1 cellular context compared by ENCODE assay signal in the genomic region with DNA sequence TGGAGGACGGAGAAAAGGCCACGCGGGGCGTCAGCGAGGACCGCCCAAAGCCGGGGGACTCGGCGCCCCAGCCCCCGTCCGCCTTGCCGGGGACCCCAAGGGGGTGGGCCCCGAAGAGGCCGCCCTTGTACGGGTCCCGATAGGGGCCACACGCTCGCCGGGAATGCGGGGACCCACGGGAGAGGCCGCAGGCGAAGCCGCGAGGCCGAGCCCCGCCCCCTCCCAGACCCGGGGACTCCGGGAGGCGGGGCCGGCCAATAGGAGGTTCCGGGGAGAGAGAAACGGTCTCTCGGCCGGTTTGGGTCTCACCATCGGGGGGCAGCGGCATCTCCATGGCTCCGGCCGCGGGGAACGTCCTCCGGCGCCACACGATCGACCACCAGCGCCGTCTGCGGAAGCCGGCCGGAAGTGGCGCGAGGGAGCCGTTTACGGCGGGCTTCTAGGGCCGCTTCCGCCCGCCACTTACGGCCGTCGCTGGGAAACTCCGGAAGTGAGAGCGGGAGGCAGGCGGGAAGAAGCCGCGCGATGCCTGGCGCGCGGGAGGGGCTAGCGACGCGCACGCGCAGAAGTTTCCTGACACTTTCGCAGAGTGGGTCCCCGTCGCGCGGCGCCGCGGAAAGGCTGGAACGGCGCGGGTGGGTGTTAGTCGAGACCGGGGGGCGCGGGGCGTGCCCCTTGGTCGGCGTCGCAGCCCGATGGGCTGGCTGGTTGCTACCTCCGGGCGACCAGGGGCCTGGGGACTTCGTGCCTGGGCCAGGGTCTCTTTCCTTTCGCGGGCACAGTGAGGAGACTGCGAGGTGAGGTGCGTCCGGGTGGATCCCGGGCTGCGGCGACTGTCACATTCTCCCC.
TF ChIP-seq lines count a peak whose summit lies in the region.

A gene with protein sequence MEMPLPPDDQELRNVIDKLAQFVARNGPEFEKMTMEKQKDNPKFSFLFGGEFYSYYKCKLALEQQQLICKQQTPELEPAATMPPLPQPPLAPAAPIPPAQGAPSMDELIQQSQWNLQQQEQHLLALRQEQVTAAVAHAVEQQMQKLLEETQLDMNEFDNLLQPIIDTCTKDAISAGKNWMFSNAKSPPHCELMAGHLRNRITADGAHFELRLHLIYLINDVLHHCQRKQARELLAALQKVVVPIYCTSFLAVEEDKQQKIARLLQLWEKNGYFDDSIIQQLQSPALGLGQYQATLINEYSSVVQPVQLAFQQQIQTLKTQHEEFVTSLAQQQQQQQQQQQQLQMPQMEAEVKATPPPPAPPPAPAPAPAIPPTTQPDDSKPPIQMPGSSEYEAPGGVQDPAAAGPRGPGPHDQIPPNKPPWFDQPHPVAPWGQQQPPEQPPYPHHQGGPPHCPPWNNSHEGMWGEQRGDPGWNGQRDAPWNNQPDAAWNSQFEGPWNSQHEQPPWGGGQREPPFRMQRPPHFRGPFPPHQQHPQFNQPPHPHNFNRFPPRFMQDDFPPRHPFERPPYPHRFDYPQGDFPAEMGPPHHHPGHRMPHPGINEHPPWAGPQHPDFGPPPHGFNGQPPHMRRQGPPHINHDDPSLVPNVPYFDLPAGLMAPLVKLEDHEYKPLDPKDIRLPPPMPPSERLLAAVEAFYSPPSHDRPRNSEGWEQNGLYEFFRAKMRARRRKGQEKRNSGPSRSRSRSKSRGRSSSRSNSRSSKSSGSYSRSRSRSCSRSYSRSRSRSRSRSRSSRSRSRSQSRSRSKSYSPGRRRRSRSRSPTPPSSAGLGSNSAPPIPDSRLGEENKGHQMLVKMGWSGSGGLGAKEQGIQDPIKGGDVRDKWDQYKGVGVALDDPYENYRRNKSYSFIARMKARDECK (minus strand): TSS at position 393 of the 849 bp plus-strand sequence. CDS start 59 bp downstream, at position 334.

TF ChIP-seq in GM23338, 12 proteins besides CTCF, POLR2A, EP300 and RAD21:
- peak; percentile 91 for TF ChIP-seq POLR2AphosphoS5 (IDR thresholded peaks at IDR 0.05; ENCODE audit: low read depth)
- no peak for TF ChIP-seq NANOG (IDR thresholded peaks at IDR 0.05; ENCODE audit: borderline replicate concordance)
- TF ChIP-seq JUNB (IDR thresholded peaks at IDR 0.05; ENCODE audit: unreplicated experiment), result no peak
- TF ChIP-seq, protein P1, sequence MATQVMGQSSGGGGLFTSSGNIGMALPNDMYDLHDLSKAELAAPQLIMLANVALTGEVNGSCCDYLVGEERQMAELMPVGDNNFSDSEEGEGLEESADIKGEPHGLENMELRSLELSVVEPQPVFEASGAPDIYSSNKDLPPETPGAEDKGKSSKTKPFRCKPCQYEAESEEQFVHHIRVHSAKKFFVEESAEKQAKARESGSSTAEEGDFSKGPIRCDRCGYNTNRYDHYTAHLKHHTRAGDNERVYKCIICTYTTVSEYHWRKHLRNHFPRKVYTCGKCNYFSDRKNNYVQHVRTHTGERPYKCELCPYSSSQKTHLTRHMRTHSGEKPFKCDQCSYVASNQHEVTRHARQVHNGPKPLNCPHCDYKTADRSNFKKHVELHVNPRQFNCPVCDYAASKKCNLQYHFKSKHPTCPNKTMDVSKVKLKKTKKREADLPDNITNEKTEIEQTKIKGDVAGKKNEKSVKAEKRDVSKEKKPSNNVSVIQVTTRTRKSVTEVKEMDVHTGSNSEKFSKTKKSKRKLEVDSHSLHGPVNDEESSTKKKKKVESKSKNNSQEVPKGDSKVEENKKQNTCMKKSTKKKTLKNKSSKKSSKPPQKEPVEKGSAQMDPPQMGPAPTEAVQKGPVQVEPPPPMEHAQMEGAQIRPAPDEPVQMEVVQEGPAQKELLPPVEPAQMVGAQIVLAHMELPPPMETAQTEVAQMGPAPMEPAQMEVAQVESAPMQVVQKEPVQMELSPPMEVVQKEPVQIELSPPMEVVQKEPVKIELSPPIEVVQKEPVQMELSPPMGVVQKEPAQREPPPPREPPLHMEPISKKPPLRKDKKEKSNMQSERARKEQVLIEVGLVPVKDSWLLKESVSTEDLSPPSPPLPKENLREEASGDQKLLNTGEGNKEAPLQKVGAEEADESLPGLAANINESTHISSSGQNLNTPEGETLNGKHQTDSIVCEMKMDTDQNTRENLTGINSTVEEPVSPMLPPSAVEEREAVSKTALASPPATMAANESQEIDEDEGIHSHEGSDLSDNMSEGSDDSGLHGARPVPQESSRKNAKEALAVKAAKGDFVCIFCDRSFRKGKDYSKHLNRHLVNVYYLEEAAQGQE (IDR thresholded peaks at IDR 0.05; ENCODE audit: unreplicated experiment), result no peak
- TF ChIP-seq ZNF331 (CRISPR knock-in tag; IDR thresholded peaks at IDR 0.05; ENCODE audit: low read depth), result no peak
- TF ChIP-seq STAT1 (IDR thresholded peaks at IDR 0.05; ENCODE audit: unreplicated experiment), result no peak
- TF ChIP-seq, protein P2, sequence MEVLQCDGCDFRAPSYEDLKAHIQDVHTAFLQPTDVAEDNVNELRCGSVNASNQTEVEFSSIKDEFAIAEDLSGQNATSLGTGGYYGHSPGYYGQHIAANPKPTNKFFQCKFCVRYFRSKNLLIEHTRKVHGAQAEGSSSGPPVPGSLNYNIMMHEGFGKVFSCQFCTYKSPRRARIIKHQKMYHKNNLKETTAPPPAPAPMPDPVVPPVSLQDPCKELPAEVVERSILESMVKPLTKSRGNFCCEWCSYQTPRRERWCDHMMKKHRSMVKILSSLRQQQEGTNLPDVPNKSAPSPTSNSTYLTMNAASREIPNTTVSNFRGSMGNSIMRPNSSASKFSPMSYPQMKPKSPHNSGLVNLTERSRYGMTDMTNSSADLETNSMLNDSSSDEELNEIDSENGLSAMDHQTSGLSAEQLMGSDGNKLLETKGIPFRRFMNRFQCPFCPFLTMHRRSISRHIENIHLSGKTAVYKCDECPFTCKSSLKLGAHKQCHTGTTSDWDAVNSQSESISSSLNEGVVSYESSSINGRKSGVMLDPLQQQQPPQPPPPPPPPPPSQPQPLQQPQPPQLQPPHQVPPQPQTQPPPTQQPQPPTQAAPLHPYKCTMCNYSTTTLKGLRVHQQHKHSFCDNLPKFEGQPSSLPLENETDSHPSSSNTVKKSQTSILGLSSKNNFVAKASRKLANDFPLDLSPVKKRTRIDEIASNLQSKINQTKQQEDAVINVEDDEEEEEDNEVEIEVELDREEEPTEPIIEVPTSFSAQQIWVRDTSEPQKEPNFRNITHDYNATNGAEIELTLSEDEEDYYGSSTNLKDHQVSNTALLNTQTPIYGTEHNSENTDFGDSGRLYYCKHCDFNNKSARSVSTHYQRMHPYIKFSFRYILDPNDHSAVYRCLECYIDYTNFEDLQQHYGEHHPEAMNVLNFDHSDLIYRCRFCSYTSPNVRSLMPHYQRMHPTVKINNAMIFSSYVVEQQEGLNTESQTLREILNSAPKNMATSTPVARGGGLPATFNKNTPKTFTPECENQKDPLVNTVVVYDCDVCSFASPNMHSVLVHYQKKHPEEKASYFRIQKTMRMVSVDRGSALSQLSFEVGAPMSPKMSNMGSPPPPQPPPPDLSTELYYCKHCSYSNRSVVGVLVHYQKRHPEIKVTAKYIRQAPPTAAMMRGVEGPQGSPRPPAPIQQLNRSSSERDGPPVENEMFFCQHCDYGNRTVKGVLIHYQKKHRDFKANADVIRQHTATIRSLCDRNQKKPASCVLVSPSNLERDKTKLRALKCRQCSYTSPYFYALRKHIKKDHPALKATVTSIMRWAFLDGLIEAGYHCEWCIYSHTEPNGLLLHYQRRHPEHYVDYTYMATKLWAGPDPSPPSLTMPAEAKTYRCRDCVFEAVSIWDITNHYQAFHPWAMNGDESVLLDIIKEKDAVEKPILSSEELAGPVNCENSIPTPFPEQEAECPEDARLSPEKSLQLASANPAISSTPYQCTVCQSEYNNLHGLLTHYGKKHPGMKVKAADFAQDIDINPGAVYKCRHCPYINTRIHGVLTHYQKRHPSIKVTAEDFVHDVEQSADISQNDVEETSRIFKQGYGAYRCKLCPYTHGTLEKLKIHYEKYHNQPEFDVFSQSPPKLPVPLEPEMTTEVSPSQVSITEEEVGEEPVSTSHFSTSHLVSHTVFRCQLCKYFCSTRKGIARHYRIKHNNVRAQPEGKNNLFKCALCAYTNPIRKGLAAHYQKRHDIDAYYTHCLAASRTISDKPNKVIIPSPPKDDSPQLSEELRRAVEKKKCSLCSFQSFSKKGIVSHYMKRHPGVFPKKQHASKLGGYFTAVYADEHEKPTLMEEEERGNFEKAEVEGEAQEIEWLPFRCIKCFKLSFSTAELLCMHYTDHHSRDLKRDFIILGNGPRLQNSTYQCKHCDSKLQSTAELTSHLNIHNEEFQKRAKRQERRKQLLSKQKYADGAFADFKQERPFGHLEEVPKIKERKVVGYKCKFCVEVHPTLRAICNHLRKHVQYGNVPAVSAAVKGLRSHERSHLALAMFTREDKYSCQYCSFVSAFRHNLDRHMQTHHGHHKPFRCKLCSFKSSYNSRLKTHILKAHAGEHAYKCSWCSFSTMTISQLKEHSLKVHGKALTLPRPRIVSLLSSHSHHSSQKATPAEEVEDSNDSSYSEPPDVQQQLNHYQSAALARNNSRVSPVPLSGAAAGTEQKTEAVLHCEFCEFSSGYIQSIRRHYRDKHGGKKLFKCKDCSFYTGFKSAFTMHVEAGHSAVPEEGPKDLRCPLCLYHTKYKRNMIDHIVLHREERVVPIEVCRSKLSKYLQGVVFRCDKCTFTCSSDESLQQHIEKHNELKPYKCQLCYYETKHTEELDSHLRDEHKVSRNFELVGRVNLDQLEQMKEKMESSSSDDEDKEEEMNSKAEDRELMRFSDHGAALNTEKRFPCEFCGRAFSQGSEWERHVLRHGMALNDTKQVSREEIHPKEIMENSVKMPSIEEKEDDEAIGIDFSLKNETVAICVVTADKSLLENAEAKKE (CRISPR knock-in tag; IDR thresholded peaks at IDR 0.05), result no peak
- TF ChIP-seq EZH2phosphoT487 (IDR thresholded peaks at IDR 0.05; ENCODE audit: unreplicated experiment), result no peak
- TF ChIP-seq, protein P3, sequence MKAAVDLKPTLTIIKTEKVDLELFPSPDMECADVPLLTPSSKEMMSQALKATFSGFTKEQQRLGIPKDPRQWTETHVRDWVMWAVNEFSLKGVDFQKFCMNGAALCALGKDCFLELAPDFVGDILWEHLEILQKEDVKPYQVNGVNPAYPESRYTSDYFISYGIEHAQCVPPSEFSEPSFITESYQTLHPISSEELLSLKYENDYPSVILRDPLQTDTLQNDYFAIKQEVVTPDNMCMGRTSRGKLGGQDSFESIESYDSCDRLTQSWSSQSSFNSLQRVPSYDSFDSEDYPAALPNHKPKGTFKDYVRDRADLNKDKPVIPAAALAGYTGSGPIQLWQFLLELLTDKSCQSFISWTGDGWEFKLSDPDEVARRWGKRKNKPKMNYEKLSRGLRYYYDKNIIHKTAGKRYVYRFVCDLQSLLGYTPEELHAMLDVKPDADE (IDR thresholded peaks at IDR 0.05), result peak; percentile 95
- no peak for TF ChIP-seq ZNF114 (CRISPR knock-in tag; IDR thresholded peaks at IDR 0.05)
- TF ChIP-seq EZH2 (IDR thresholded peaks at IDR 0.05; ENCODE audit: low read depth, unreplicated experiment), result no peak
- TF ChIP-seq CREB1 (CRISPR knock-in tag; IDR thresholded peaks at IDR 0.05; ENCODE audit: low read depth), result no peak
